Comparison of ENCODE assay signal across 12 cellular contexts in the genomic region with DNA sequence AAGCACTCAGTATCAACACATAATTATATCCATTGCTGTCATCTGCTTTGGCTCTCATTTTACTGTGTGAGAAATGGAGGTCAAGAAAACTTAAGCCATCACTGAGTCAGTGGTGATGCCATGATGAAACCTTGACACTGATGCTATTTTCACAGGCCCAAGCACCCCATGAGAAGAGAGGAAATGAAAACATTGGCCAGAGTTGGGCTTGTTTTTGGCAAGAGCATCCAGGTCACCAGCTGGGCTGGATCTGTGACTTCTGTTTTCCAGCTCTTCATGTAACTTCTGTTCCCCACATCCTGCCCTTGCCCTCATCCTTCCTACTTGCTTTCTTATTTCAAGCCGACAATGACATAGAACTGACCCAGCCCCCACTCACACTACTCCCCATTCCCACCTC. TPM values are rescaled to one million over a fixed set of nuclear protein-coding genes. Genes with fewer than 3 reads are reported as not detected.
DNase-seq lines count a peak whose midpoint lies in the region; ATAC-seq, FAIRE-seq and TF ChIP-seq lines count a peak whose summit lies in the region.
"Had no signal": no experiment of that assay in that cellular context is flagged by ENCODE, and none has a peak within 500 bp of the region (broad histone marks: within the 10 kb centered on the region; RNA-seq: fewer than 3 reads in every experiment).

No MANE protein-coding gene starts in this region.

- H3K4me3 ChIP-seq in liver (ENCODE audit: low read depth in 1 of 3, low read length in 3 of 3), result no peak overlapping the region
- H3K4me3 ChIP-seq in HepG2 (replicated peaks in 1 of 3; ENCODE audit: insufficient read depth in 1 of 3, low read depth in 2 of 3, low read length in 3 of 3), result no peak overlapping the region
- H3K4me3 ChIP-seq in astrocyte of the spinal cord (ENCODE audit: low read depth, low read length), result no peak overlapping the region
- H3K4me3 ChIP-seq in mucosa of descending colon, result no peak overlapping the region
- no peak overlapping the region for H3K4me3 ChIP-seq in mesenchymal stem cell (ENCODE audit: insufficient read depth in 1 of 2, low read depth in 1 of 2, low read length in 2 of 2)
- H3K4me3 ChIP-seq: ascending aorta had no signal

- H3K23ac ChIP-seq in mesenchymal stem cell (ENCODE audit: low read length in 2 of 2), result no peak overlapping the region

- H4K20me1 ChIP-seq in HepG2 (ENCODE audit: insufficient read depth, low read length), result no peaks in the 10 kb centered on the region

- no peak for FAIRE-seq in HepG2 (lab: Jason Lieb, UNC)

- CTCF ChIA-PET in HepG2 (lab: Yijun Ruan, JAX; ENCODE audit: low intra/inter-chr PET ratio, low total read pairs), result no interaction called here

- H2BK120ac ChIP-seq in mesenchymal stem cell (ENCODE audit: low read depth, low read length), result no peak overlapping the region

- whole genome bisulfite sequencing in liver, result 43% methylated on average over 1 of the region's 1 CpG
- 29% methylated on average over 1 of the region's 1 CpG for WGBS in HepG2 (ENCODE audit: low lambda C conversion rate)
- 95% methylated on average over 1 of the region's 1 CpG for WGBS in mesenchymal stem cell

- peaks cover 0 to 8% (median under 1%) of the 10 kb centered on the region in 4 donors for H3K9me3 ChIP-seq in liver (ENCODE audit: control insufficient read depth in 4 of 4, low read length in 3 of 4)
- H3K9me3 ChIP-seq in HepG2 (ENCODE audit: low read length), result peaks cover 9% of the 10 kb centered on the region
- H3K9me3 ChIP-seq in mucosa of descending colon, result no peaks in the 10 kb centered on the region
- peaks cover 34% of the 10 kb centered on the region for H3K9me3 ChIP-seq in mesenchymal stem cell (ENCODE audit: control insufficient read depth, low read length)
- H3K9me3 ChIP-seq: ascending aorta, BE2C had no signal

- no peaks in the 10 kb centered on the region for H3K79me2 ChIP-seq in HepG2 (ENCODE audit: insufficient read depth, low read length)

- H3K14ac ChIP-seq in mesenchymal stem cell (ENCODE audit: low read length in 2 of 2), result no peak overlapping the region

- no peak overlapping the region for H4K8ac ChIP-seq in mesenchymal stem cell (ENCODE audit: low read length)

- H3K18ac ChIP-seq in mesenchymal stem cell (ENCODE audit: low read depth in 1 of 2, low read length in 2 of 2), result no peak overlapping the region

- no peak overlapping the region for H2BK5ac ChIP-seq in mesenchymal stem cell (ENCODE audit: low read depth, low read length, poor library complexity, severe bottlenecking)

- TF ChIP-seq POLR2A in HepG2 (IDR thresholded peaks at IDR 0.05; ENCODE audit: insufficient read depth in 1 of 2, low read depth in 2 of 2, low read length in 2 of 2), result no peak

- no peak overlapping the region for H3K4me2 ChIP-seq in HepG2 (ENCODE audit: low read depth, low read length)
- H3K4me2 ChIP-seq in mesenchymal stem cell (ENCODE audit: low read length, poor library complexity, severe bottlenecking), result no peak overlapping the region

- POLR2A ChIA-PET in HepG2 (lab: Yijun Ruan, JAX), result no interaction called here

- no peaks in the 10 kb centered on the region for H3K36me3 Mint-ChIP-seq in nephron progenitor cell (ENCODE audit: low read depth)

- H3K27ac ChIP-seq in liver (ENCODE audit: low read depth in 1 of 2, low read length in 2 of 2) (peak overlapping the region in 1 of 2 donors; percentile 25), HepG2 (ENCODE audit: extremely low read length, insufficient read depth, low read length) (no peak overlapping the region), mesenchymal stem cell (ENCODE audit: low read length, poor library complexity, severe bottlenecking) (no peak overlapping the region)
- H3K27ac ChIP-seq: ascending aorta had no signal

- peaks cover 27% of the 10 kb centered on the region for H3K27me3 Mint-ChIP-seq in nephron progenitor cell (ENCODE audit: low read depth, poor library complexity)

- peaks cover 62% of the 10 kb centered on the region for H3K9me3 Mint-ChIP-seq in nephron progenitor cell

- H3K4me3 Mint-ChIP-seq in nephron progenitor cell, result no peak overlapping the region

- H3K27ac Mint-ChIP-seq in nephron progenitor cell, result no peak overlapping the region

- no peak overlapping the region for H2BK12ac ChIP-seq in mesenchymal stem cell (ENCODE audit: low read length in 2 of 2)

- ATAC-seq in HepG2, result no peak
- peak; percentile 69 for ATAC-seq in mucosa of descending colon
- ATAC-seq in GM19351 (IDR thresholded peaks at IDR 0.05; ENCODE audit: unreplicated experiment), result no peak

- TF ChIP-seq EP300 in HepG2 (IDR thresholded peaks at IDR 0.05; ENCODE audit: low read depth in 2 of 2, low read length in 2 of 2), result no peak
- TF ChIP-seq EP300 in HepG2 (CRISPR knock-in tag; IDR thresholded peaks at IDR 0.05; ENCODE audit: borderline replicate concordance), result no peak

- no peak overlapping the region for H3K4ac ChIP-seq in mesenchymal stem cell (ENCODE audit: low read depth in 1 of 2, low read length in 2 of 2)

- peaks cover 0 to 2% (median under 1%) of the 10 kb centered on the region in 4 donors for H3K4me1 ChIP-seq in liver (ENCODE audit: control insufficient read depth in 4 of 4, insufficient read depth in 4 of 4, low read length in 3 of 4)
- H3K4me1 ChIP-seq in HepG2 (ENCODE audit: insufficient read depth, low read length), result no peaks in the 10 kb centered on the region
- H3K4me1 ChIP-seq in mucosa of descending colon (ENCODE audit: low read depth), result peaks cover 3% of the 10 kb centered on the region
- no peaks in the 10 kb centered on the region for H3K4me1 ChIP-seq in mesenchymal stem cell (ENCODE audit: control insufficient read depth, insufficient read depth, low read depth, low read length)
- H3K4me1 ChIP-seq: ascending aorta, BE2C had no signal

- intact Hi-C loops in HepG2 (cut with micrococcal nuclease; ENCODE audit: unreplicated experiment), result no loop called here
- intact Hi-C loops in mucosa of descending colon (cut with DNase I, micrococcal nuclease), result no loop called here

- H3K27me3 ChIP-seq in liver (ENCODE audit: control insufficient read depth in 4 of 4, insufficient read depth in 4 of 4, low read length in 3 of 4), result no peaks in the 10 kb centered on the region
- no peaks in the 10 kb centered on the region; a peak in 1 of 5 replicates for H3K27me3 ChIP-seq in HepG2 (ENCODE audit: control insufficient read depth in 1 of 2, insufficient read depth in 2 of 2, low read length in 2 of 2)
- H3K27me3 ChIP-seq in mesenchymal stem cell (ENCODE audit: control insufficient read depth in 1 of 2, insufficient read depth in 1 of 2, low read length in 2 of 2), result peaks cover 24 to 26% of the 10 kb centered on the region in 2 experiments
- H3K27me3 ChIP-seq: ascending aorta, BE2C had no signal

- H2AFZ ChIP-seq in HepG2 (ENCODE audit: low read length) (no peak overlapping the region), mesenchymal stem cell (ENCODE audit: low read depth, low read length) (no peak overlapping the region)

- no peak overlapping the region for H2BK15ac ChIP-seq in mesenchymal stem cell (ENCODE audit: low read depth, poor library complexity, severe bottlenecking)

- H3K36me3 ChIP-seq in liver (ENCODE audit: control insufficient read depth in 4 of 4, insufficient read depth in 3 of 4, low read depth in 1 of 4, low read length in 3 of 4) (peaks cover 0 to 14% (median 0%) of the 10 kb centered on the region in 4 donors), HepG2 (replicated peaks in 1 of 2; ENCODE audit: control insufficient read depth in 1 of 2, insufficient read depth in 2 of 2, low read length in 2 of 2) (no peaks in the 10 kb centered on the region), mucosa of descending colon (ENCODE audit: low read depth) (no peaks in the 10 kb centered on the region), mesenchymal stem cell (ENCODE audit: control insufficient read depth in 1 of 2, insufficient read depth in 2 of 2, low read depth in 1 of 2, low read length in 2 of 2) (no peaks in the 10 kb centered on the region)
- H3K36me3 ChIP-seq: ascending aorta, BE2C had no signal

- no peaks in the 10 kb centered on the region for H3K79me1 ChIP-seq in mesenchymal stem cell (replicated peaks; ENCODE audit: low read length, poor library complexity, severe bottlenecking)

- no peaks in the 10 kb centered on the region for H3K4me1 Mint-ChIP-seq in nephron progenitor cell

- DNase-seq in HepG2 (ENCODE audit: low spot score), result no peak
- peak; percentile 7 for DNase-seq in astrocyte of the spinal cord (ENCODE audit: low read depth, low spot score)
- peak in 1 of 3 donors; percentile 53 for DNase-seq in mucosa of descending colon
- DNase-seq in NCI-H2107 treated with DMSO at 0.1 percent for 48 hours (lab: John Stamatoyannopoulos, UW; ENCODE audit: unreplicated experiment), result no peak
- DNase-seq in nephron progenitor cell, result no peak
- no peak for DNase-seq in mesenchymal stem cell
- DNase-seq: BE2C, GOT3 had no signal

- no peak overlapping the region for H4K91ac ChIP-seq in mesenchymal stem cell (ENCODE audit: low read length)

- TF ChIP-seq RAD21 in liver (IDR thresholded peaks at IDR 0.05), result peak in 1 of 2 donors; percentile 4
- TF ChIP-seq RAD21 in HepG2 (CRISPR knock-in tag; IDR thresholded peaks at IDR 0.05), result no peak

- no peak for TF ChIP-seq CTCF in liver (IDR thresholded peaks at IDR 0.05; ENCODE audit: low read depth, low read length, missing input control)
- TF ChIP-seq CTCF in HepG2 (CRISPR knock-in tag; IDR thresholded peaks at IDR 0.05), result no peak
- TF ChIP-seq CTCF in astrocyte of the spinal cord (IDR thresholded peaks at IDR 0.05; ENCODE audit: low read depth, low read length), result no peak
- no peak for TF ChIP-seq CTCF in mucosa of descending colon (IDR thresholded peaks at IDR 0.05)
- no peak for TF ChIP-seq CTCF in nephron progenitor cell (IDR thresholded peaks at IDR 0.05)

- in situ Hi-C loops in HepG2 (cut with HindIII; ENCODE audit: extremely low pct_ligation_motif_present, low pct_unique_long_range_greater_than_20kb), result no loop called here
- in situ Hi-C loops in astrocyte of the spinal cord (cut with HindIII; ENCODE audit: low sequenced_read_pairs), result no loop called here

- no peak overlapping the region for H2AK5ac ChIP-seq in mesenchymal stem cell (ENCODE audit: low read length, severe bottlenecking)

- BruUV-seq in HepG2 (replicated peaks; lab: Mats Ljungman, UMichigan), result no TSS peak

- no peak overlapping the region for H3K9ac ChIP-seq in liver (ENCODE audit: low read depth in 1 of 2, low read length in 2 of 2)
- no peak overlapping the region for H3K9ac ChIP-seq in HepG2 (ENCODE audit: insufficient read depth, low read depth, low read length)
- H3K9ac ChIP-seq in mesenchymal stem cell (ENCODE audit: low read length), result no peak overlapping the region

RNA-seq across cellular contexts. Expression of gene LCP2, which starts 10.0 kb away (rescaled TPM):
- total RNA-seq in liver (10 to 100 TPM in 1 of 2 donors, 1 to 10 TPM in 1; 7.3 to 16.3 TPM), HepG2 (2016; rRNA removed; fragmentation: Illumina TruSeq; extraction: Trizol) (not detected in 2 replicates), mucosa of descending colon (10 to 100 TPM; 13.5 to 24.5 (median 22.9) TPM)
- polyA plus RNA-seq in liver (1 to 10 TPM; 3.6 to 6.0 TPM), HepG2 (2011; rRNA removed) (not detected in 2 replicates)
- not detected in 2 replicates for total RNA-seq in HepG2 (2016; cell fraction: cytosol; rRNA removed; fragmentation: Illumina TruSeq; extraction: Trizol; ENCODE audit: low read depth)
- not detected in 2 replicates for total RNA-seq in HepG2 (2016; cell fraction: insoluble cytoplasmic fraction; rRNA removed; fragmentation: Illumina TruSeq; extraction: Trizol)
- not detected in 2 replicates for total RNA-seq in HepG2 (2016; cell fraction: membrane; rRNA removed; fragmentation: Illumina TruSeq; extraction: Trizol)
- not detected in 2 replicates for total RNA-seq in HepG2 (2016; cell fraction: nucleus; rRNA removed; fragmentation: Illumina TruSeq; extraction: Trizol)
- not detected in 2 replicates for polyA plus RNA-seq in HepG2 (2011; cell fraction: cytosol; rRNA removed)
- not detected in 2 replicates for polyA plus RNA-seq in HepG2 (2011; cell fraction: nucleus; rRNA removed)
- polyA plus RNA-seq in HepG2 (2012), result not detected in 2 replicates
- not detected in 2 replicates for polyA plus RNA-seq in HepG2 (2016; cell fraction: cytosol; fragmentation: Illumina TruSeq; extraction: Trizol; ENCODE audit: low read depth)
- not detected in 2 replicates for polyA plus RNA-seq in HepG2 (2016; cell fraction: insoluble cytoplasmic fraction; fragmentation: Illumina TruSeq; extraction: Trizol; ENCODE audit: low read depth)
- polyA plus RNA-seq in HepG2 (2016; cell fraction: membrane; fragmentation: Illumina TruSeq; extraction: Trizol; ENCODE audit: low read depth), result not detected in 2 replicates
- polyA plus RNA-seq in HepG2 (2016; cell fraction: nucleus; fragmentation: Illumina TruSeq; extraction: Trizol; ENCODE audit: insufficient read depth, low read depth), result not detected in 2 replicates
- polyA minus RNA-seq in HepG2 (2011; rRNA and poly(A)+ RNA removed; ENCODE audit: low replicate concordance), result 0.10 and 0.21 TPM in 2 replicates
- not detected in 2 replicates for polyA minus RNA-seq in HepG2 (2011; cell fraction: cytosol; rRNA and poly(A)+ RNA removed)
- polyA minus RNA-seq in HepG2 (2011; cell fraction: nucleus; rRNA and poly(A)+ RNA removed), result not detected in 2 replicates
- polyA plus RNA-seq in mesenchymal stem cell (2013, experiment 1 of 2), result 0.10 TPM
- 0.05 TPM for polyA plus RNA-seq in mesenchymal stem cell (2013, experiment 2 of 2)

RNA-seq across cellular contexts. Expression of gene C5orf58, which starts 54.7 kb away (rescaled TPM):
- total RNA-seq in liver (not detected), HepG2 (2016; rRNA removed; fragmentation: Illumina TruSeq; extraction: Trizol) (not detected in 2 replicates), mucosa of descending colon (not detected)
- polyA plus RNA-seq in liver (under 1 TPM in 1 of 2 donors, not detected in 1; 0.64 TPM), HepG2 (2011; rRNA removed) (not detected in 2 replicates)
- total RNA-seq in HepG2 (2016; cell fraction: cytosol; rRNA removed; fragmentation: Illumina TruSeq; extraction: Trizol; ENCODE audit: low read depth), result not detected in 2 replicates
- not detected in 2 replicates for total RNA-seq in HepG2 (2016; cell fraction: insoluble cytoplasmic fraction; rRNA removed; fragmentation: Illumina TruSeq; extraction: Trizol)
- total RNA-seq in HepG2 (2016; cell fraction: membrane; rRNA removed; fragmentation: Illumina TruSeq; extraction: Trizol), result not detected in 2 replicates
- total RNA-seq in HepG2 (2016; cell fraction: nucleus; rRNA removed; fragmentation: Illumina TruSeq; extraction: Trizol), result not detected in 2 replicates
- polyA plus RNA-seq in HepG2 (2011; cell fraction: cytosol; rRNA removed), result not detected in 2 replicates
- polyA plus RNA-seq in HepG2 (2011; cell fraction: nucleus; rRNA removed), result not detected in 2 replicates
- not detected in 2 replicates for polyA plus RNA-seq in HepG2 (2012)
- not detected in 2 replicates for polyA plus RNA-seq in HepG2 (2016; cell fraction: cytosol; fragmentation: Illumina TruSeq; extraction: Trizol; ENCODE audit: low read depth)
- polyA plus RNA-seq in HepG2 (2016; cell fraction: insoluble cytoplasmic fraction; fragmentation: Illumina TruSeq; extraction: Trizol; ENCODE audit: low read depth), result not detected in 2 replicates
- not detected in 2 replicates for polyA plus RNA-seq in HepG2 (2016; cell fraction: membrane; fragmentation: Illumina TruSeq; extraction: Trizol; ENCODE audit: low read depth)
- not detected in 2 replicates for polyA plus RNA-seq in HepG2 (2016; cell fraction: nucleus; fragmentation: Illumina TruSeq; extraction: Trizol; ENCODE audit: insufficient read depth, low read depth)
- not detected in 2 replicates for polyA minus RNA-seq in HepG2 (2011; rRNA and poly(A)+ RNA removed; ENCODE audit: low replicate concordance)
- not detected in 2 replicates for polyA minus RNA-seq in HepG2 (2011; cell fraction: cytosol; rRNA and poly(A)+ RNA removed)
- polyA minus RNA-seq in HepG2 (2011; cell fraction: nucleus; rRNA and poly(A)+ RNA removed), result not detected in 2 replicates
- not detected for polyA plus RNA-seq in mesenchymal stem cell (2013, experiment 1 of 2)
- polyA plus RNA-seq in mesenchymal stem cell (2013, experiment 2 of 2), result not detected
- total RNA-seq: ascending aorta, mononuclear cell had no signal

Comparison
In these comparisons a context has a peak if more than half of its experiments do, and no peak if none do; other contexts are left out.
1. RNA of gene LCP2, which starts 10.0 kb away (total RNA-seq): 13.5 to 24.5 TPM in mucosa of descending colon and 7.3 to 16.3 TPM in liver; not detected in HepG2; every median in the first group is over 4 times any median in the second.